30 cellular contexts compared by ENCODE assay signal in the genomic region with DNA sequence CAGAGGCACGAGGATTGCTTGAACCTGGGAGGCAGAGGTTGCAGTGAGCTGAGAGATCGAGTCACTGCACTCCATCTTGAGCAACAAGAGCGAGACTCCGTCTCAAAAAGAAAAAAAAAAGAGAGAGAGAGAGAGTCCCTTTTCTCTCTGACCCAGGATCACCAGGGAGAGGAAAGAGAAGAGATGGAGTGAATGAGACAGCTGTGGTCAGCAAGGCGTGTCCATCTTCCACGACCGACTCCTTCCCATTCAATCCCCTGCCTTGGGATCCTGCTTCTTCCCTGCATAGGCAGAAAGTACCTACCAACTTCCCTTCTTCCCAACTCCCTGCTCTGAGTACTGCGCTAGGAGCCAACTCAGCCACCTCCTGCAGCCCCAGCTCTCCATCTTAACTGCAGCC. TPM values are rescaled to one million over a fixed set of nuclear protein-coding genes. Genes with fewer than 3 reads are reported as not detected.
"Had no signal": no experiment of that assay in that cellular context is flagged by ENCODE, and none has a peak within 500 bp of the region (broad histone marks: within the 10 kb centered on the region; RNA-seq: fewer than 3 reads in every experiment).

No MANE protein-coding gene starts in this region.

- H3K4me3 ChIP-seq: gastroesophageal sphincter, heart left ventricle, hepatocyte, lung, neural progenitor cell, prostate gland, thoracic aorta, tibial nerve, upper lobe of left lung had no signal

- H3K4me3 Mint-ChIP-seq: effector memory CD8-positive, alpha-beta T cell; memory B cell; naive thymus-derived CD4-positive, alpha-beta T cell; nephron; neural progenitor cell; stimulated activated naive B cell treated with anti-CD40 and anti-IgM and Interleukin-4, amounts not matched to agents 10 μg/mL and 1 μg/mL and 100 μg/mL, for 72 hours; stimulated activated naive CD8-positive, alpha-beta T cell treated with anti-CD3 and anti-CD28 coated beads, Interleukin-15, Interleukin-2, amounts not matched to agents 100 ng/mL and 50 ng/mL, for 24 hours had no signal

- H3K9ac ChIP-seq: neural progenitor cell, parathyroid adenoma had no signal

- H3K36me3 Mint-ChIP-seq: memory B cell; naive thymus-derived CD4-positive, alpha-beta T cell; neural progenitor cell; stimulated activated naive B cell treated with anti-CD40 and anti-IgM and Interleukin-4, amounts not matched to agents 10 μg/mL and 1 μg/mL and 100 μg/mL, for 72 hours had no signal

- H2AFZ ChIP-seq: hepatocyte, neural progenitor cell, parathyroid adenoma had no signal

- H3K79me2 ChIP-seq: hepatocyte, parathyroid adenoma had no signal

- H3K4me1 Mint-ChIP-seq: nephron had no signal

- DNase-seq: cortex of kidney; effector memory CD8-positive, alpha-beta T cell; foreskin keratinocyte; kidney; naive thymus-derived CD4-positive, alpha-beta T cell; right cardiac atrium; small intestine; stimulated activated CD4-positive, alpha-beta T cell treated with anti-CD3 and anti-CD28 coated beads, Interleukin-15, amount 100 ng/mL, for 24 hours; stimulated activated CD4-positive, alpha-beta T cell treated with anti-CD3 and anti-CD28 coated beads, Interleukin-2, amount 100 ng/mL, for 48 hours; stimulated activated naive B cell treated with anti-CD40 and anti-IgM and Interleukin-4, amounts not matched to agents 10 μg/mL and 1 μg/mL and 100 μg/mL, for 72 hours; upper lobe of left lung had no signal

- H3K27ac ChIP-seq: epithelial cell of prostate, foreskin keratinocyte, heart left ventricle, hepatocyte, neural progenitor cell, parathyroid adenoma, prostate gland, thoracic aorta, upper lobe of left lung had no signal

- H3K9me3 Mint-ChIP-seq: effector memory CD8-positive, alpha-beta T cell; memory B cell; naive thymus-derived CD4-positive, alpha-beta T cell; nephron; neural progenitor cell; stimulated activated naive B cell treated with anti-CD40 and anti-IgM and Interleukin-4, amounts not matched to agents 10 μg/mL and 1 μg/mL and 100 μg/mL, for 72 hours; stimulated activated naive CD8-positive, alpha-beta T cell treated with anti-CD3 and anti-CD28 coated beads, Interleukin-15, Interleukin-2, amounts not matched to agents 100 ng/mL and 50 ng/mL, for 24 hours had no signal

- H3K27me3 ChIP-seq: foreskin keratinocyte, upper lobe of left lung had no signal

- H3K4me2 ChIP-seq: hepatocyte, neural progenitor cell had no signal

- H3K4me1 ChIP-seq: neural progenitor cell, parathyroid adenoma, prostate gland had no signal

- H3K27ac Mint-ChIP-seq: effector memory CD8-positive, alpha-beta T cell; memory B cell; neural progenitor cell; stimulated activated naive CD8-positive, alpha-beta T cell treated with anti-CD3 and anti-CD28 coated beads, Interleukin-15, Interleukin-2, amounts not matched to agents 100 ng/mL and 50 ng/mL, for 24 hours had no signal

- ATAC-seq: effector memory CD8-positive, alpha-beta T cell; esophagus mucosa; foreskin keratinocyte; gastroesophageal sphincter; heart left ventricle; left lobe of liver; naive thymus-derived CD4-positive, alpha-beta T cell; right cardiac atrium; stimulated activated naive B cell treated with anti-CD40 and anti-IgM and Interleukin-4, amounts not matched to agents 10 μg/mL and 1 μg/mL and 100 μg/mL, for 72 hours had no signal

- H3K9me3 ChIP-seq: gastroesophageal sphincter, heart left ventricle, prostate gland, thoracic aorta, tibial nerve, upper lobe of left lung had no signal

- H3K36me3 ChIP-seq: gastroesophageal sphincter, heart left ventricle, neural progenitor cell, prostate gland, thoracic aorta, tibial nerve, upper lobe of left lung had no signal

RNA-seq across cellular contexts. Expression of a gene that starts 5.2 kb away (rescaled TPM):
- total RNA-seq: dermis microvascular lymphatic vessel endothelial cell; fibroblast of lung; gastroesophageal sphincter; heart left ventricle; hepatocyte; kidney; mononuclear cell; naive thymus-derived CD4-positive, alpha-beta T cell; osteoblast; right cardiac atrium; thoracic aorta; tibial nerve; upper lobe of left lung had no signal

RNA-seq across cellular contexts. Expression of a gene that starts 7.9 kb away (rescaled TPM):
- total RNA-seq: dermis microvascular lymphatic vessel endothelial cell; esophagus mucosa; fibroblast of lung; gastroesophageal sphincter; heart left ventricle; kidney; lung; mononuclear cell; naive thymus-derived CD4-positive, alpha-beta T cell; osteoblast; right cardiac atrium; thoracic aorta had no signal
